Comparison of ENCODE assay signal across 10 cellular contexts in the genomic region with DNA sequence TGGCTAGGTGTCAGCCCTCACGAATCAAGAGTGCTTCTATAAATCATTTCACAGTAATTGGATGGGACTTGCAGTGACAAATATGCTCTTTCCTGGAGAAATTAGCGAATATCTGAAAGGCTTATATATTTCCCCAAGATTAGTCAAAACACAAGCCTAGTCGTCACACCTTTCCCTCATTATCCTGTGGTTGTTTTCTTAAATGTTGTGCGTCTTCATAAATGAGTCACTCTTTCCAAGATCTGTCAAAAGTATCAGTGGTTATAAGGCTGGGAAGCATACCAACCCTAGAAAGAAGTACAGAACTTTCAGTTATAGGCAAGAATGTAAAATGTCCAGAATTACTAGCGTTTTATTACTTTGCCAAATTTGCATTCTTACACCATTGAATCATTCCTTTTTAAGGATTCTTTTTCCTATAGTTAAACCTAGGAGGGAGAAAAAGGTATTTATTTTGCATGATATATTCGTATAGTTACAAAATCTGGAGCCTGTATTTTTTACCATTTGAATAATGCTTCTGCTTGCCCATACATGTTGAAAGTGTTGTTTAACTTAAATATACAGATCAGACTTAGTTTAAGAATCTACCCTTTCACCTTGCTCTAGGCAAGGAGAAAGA. TPM values are rescaled to one million over a fixed set of nuclear protein-coding genes. Genes with fewer than 3 reads are reported as not detected.
DNase-seq lines count a peak whose midpoint lies in the region; ATAC-seq, FAIRE-seq and TF ChIP-seq lines count a peak whose summit lies in the region.
"Had no signal": no experiment of that assay in that cellular context is flagged by ENCODE, and none has a peak within 500 bp of the region (broad histone marks: within the 10 kb centered on the region; RNA-seq: fewer than 3 reads in every experiment).

No MANE protein-coding gene starts in this region.

- H3K4me1 ChIP-seq in sigmoid colon (peaks cover 0 to 58% (median 53%) of the 10 kb centered on the region in 4 donors), gastrocnemius medialis (peaks cover 0 to 18% of the 10 kb centered on the region in 2 donors)

- H3K36me3 Mint-ChIP-seq in natural killer cell treated with Interleukin-12 subunit alpha and Interleukin-12 subunit beta and Interleukin-15 and Interleukin-18, amount 100 ng/mL, for 72 hours: no peaks in the 10 kb centered on the region

- DNase-seq in NCI-H226 (peak; percentile 88), sigmoid colon (no peak), putamen (ENCODE audit: low spot score) (no peak), gastrocnemius medialis (no peak)
- DNase-seq in natural killer cell treated with Interleukin-12 subunit alpha and Interleukin-12 subunit beta and Interleukin-15 and Interleukin-18, amount 100 ng/mL, for 72 hours (ENCODE audit: low spot score): no peak
- DNase-seq: activated CD4-positive, alpha-beta T cell treated with anti-CD3 and anti-CD28 coated beads, Interleukin-2, amount 50 U/mL, for 4 hours had no signal

- peak in 1 of 4 donors; percentile 62 for TF ChIP-seq EP300 in sigmoid colon (IDR thresholded peaks at IDR 0.05)

- peak; percentile 66 for ATAC-seq in esophagus mucosa
- no peak for ATAC-seq in HG02885 (IDR thresholded peaks at IDR 0.05; ENCODE audit: poor library complexity, unreplicated experiment)
- no peak for ATAC-seq in natural killer cell treated with Interleukin-12 subunit alpha and Interleukin-12 subunit beta and Interleukin-15 and Interleukin-18, amount 100 ng/mL, for 72 hours
- ATAC-seq in gastrocnemius medialis: no peak

- H3K27me3 Mint-ChIP-seq in natural killer cell treated with Interleukin-12 subunit alpha and Interleukin-12 subunit beta and Interleukin-15 and Interleukin-18, amount 100 ng/mL, for 72 hours: peaks cover 5 to 8% of the 10 kb centered on the region in 2 donors

- no peaks in the 10 kb centered on the region for H3K27me3 ChIP-seq in sigmoid colon
- H3K27me3 ChIP-seq in gastrocnemius medialis: no peaks in the 10 kb centered on the region

- no peaks in the 10 kb centered on the region for H3K36me3 ChIP-seq in sigmoid colon
- H3K36me3 ChIP-seq in gastrocnemius medialis: no peaks in the 10 kb centered on the region

- in situ Hi-C loops in gastrocnemius medialis (cut with MboI; ENCODE audit: low sequenced_read_pairs in 4 of 4): no loop called here

- H3K9me3 ChIP-seq in sigmoid colon: no peaks in the 10 kb centered on the region
- H3K9me3 ChIP-seq in gastrocnemius medialis: no peaks in the 10 kb centered on the region

- WGBS in sigmoid colon, 2 donors: 66 to 80% methylated on average over 6 of the region's 6 CpGs

- TF ChIP-seq POLR2A in sigmoid colon (IDR thresholded peaks at IDR 0.05) (no peak), gastrocnemius medialis (IDR thresholded peaks at IDR 0.05) (no peak)

- H3K9me3 Mint-ChIP-seq in natural killer cell treated with Interleukin-12 subunit alpha and Interleukin-12 subunit beta and Interleukin-15 and Interleukin-18, amount 100 ng/mL, for 72 hours: no peaks in the 10 kb centered on the region

- H3K27ac ChIP-seq in sigmoid colon: peak overlapping the region in 3 of 4 donors; percentile 66 to 75 (median 69)
- no peak overlapping the region for H3K27ac ChIP-seq in gastrocnemius medialis

- intact Hi-C loops in sigmoid colon (cut with DNase I): no loop called here
- intact Hi-C loops in gastrocnemius medialis (cut with DNase I; ENCODE audit: low total_unique reads): no loop called here

- no peak overlapping the region for H3K4me3 ChIP-seq in sigmoid colon
- H3K4me3 ChIP-seq in gastrocnemius medialis: no peak overlapping the region

- TF ChIP-seq CTCF in sigmoid colon (IDR thresholded peaks at IDR 0.05): no peak
- no peak for TF ChIP-seq CTCF in gastrocnemius medialis (IDR thresholded peaks at IDR 0.05 in 4 of 5, conservative IDR thresholded peaks at IDR 0.05 in 1 of 5)

- no peak overlapping the region for H3K27ac Mint-ChIP-seq in natural killer cell treated with Interleukin-12 subunit alpha and Interleukin-12 subunit beta and Interleukin-15 and Interleukin-18, amount 100 ng/mL, for 72 hours

- FAIRE-seq in G401.6 (lab: Jason Lieb, UNC): peak; percentile 98

- no peak overlapping the region for H3K4me3 Mint-ChIP-seq in natural killer cell treated with Interleukin-12 subunit alpha and Interleukin-12 subunit beta and Interleukin-15 and Interleukin-18, amount 100 ng/mL, for 72 hours

- H3K4me1 Mint-ChIP-seq in natural killer cell treated with Interleukin-12 subunit alpha and Interleukin-12 subunit beta and Interleukin-15 and Interleukin-18, amount 100 ng/mL, for 72 hours (ENCODE audit: low read depth in 2 of 2): peaks cover 0 to 10% of the 10 kb centered on the region in 2 donors

RNA-seq across cellular contexts. Expression of gene TMEM212, which starts 33.6 kb away (rescaled TPM):
- total RNA-seq in esophagus mucosa (not detected), sigmoid colon (not detected), gastrocnemius medialis (not detected)
- not detected for polyA plus RNA-seq in sigmoid colon
- total RNA-seq in natural killer cell treated with Interleukin-12 subunit alpha and Interleukin-12 subunit beta and Interleukin-15 and Interleukin-18, amount 100 ng/mL, for 72 hours: not detected
- total RNA-seq: dermis microvascular lymphatic vessel endothelial cell had no signal

Comparison
In these comparisons a context has a peak if more than half of its experiments do, and no peak if none do; other contexts are left out.
1. H3K27ac ChIP-seq: peak in sigmoid colon (3 of 4); none in gastrocnemius medialis (0 of 4).